Comparison of ENCODE assay signal across 8 cellular contexts in the genomic region with DNA sequence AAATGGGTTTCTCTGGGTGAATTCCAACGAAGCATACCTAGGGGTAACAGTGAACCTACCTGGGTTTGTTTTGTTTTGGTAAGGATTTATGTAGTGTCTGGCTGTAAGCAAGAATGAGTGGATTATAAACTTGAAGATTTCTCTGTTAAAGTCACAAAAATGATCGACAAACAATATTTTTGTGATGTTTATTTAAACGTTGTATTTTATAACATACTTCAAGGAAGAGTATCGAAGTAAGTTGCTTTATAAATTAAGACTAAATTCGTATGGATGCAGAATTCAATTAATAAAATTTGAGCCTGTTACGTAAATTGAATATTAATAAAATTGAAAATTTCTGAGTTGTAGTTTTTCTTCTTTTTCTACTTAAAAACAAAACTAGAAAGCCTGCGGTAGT. TPM values are rescaled to one million over a fixed set of nuclear protein-coding genes. Genes with fewer than 3 reads are reported as not detected.
DNase-seq lines count a peak whose midpoint lies in the region; ATAC-seq, FAIRE-seq and TF ChIP-seq lines count a peak whose summit lies in the region.

No MANE protein-coding gene starts in this region.

- no peak overlapping the region for H3K4ac ChIP-seq in mesenchymal stem cell (ENCODE audit: low read depth in 1 of 2, low read length in 2 of 2)

- H3K18ac ChIP-seq in mesenchymal stem cell (ENCODE audit: low read depth in 1 of 2, low read length in 2 of 2), result no peak overlapping the region

- H2BK12ac ChIP-seq in mesenchymal stem cell (ENCODE audit: low read length in 2 of 2), result no peak overlapping the region

- no peak for ATAC-seq in heart right ventricle
- ATAC-seq in left cardiac atrium, result no peak
- no peak for ATAC-seq in body of pancreas
- ATAC-seq in HG02798 (IDR thresholded peaks at IDR 0.05; ENCODE audit: poor library complexity, unreplicated experiment), result no peak

- no peak overlapping the region for H2BK5ac ChIP-seq in mesenchymal stem cell (ENCODE audit: low read depth, low read length, poor library complexity, severe bottlenecking)

- H3K4me3 ChIP-seq in heart right ventricle, result peak overlapping the region in 8 of 10 donors; percentile 60 to 88 (median 76)
- H3K4me3 ChIP-seq in body of pancreas, result peak overlapping the region; percentile 15 to 38
- H3K4me3 ChIP-seq in mesenchymal stem cell (ENCODE audit: insufficient read depth in 1 of 2, low read depth in 1 of 2, low read length in 2 of 2), result peak overlapping the region in 1 of 2 experiments; percentile 83
- peak overlapping the region; percentile 74 for H3K4me3 ChIP-seq in urinary bladder (ENCODE audit: low read depth, low read length)

- H3K9me3 ChIP-seq in heart right ventricle (no peaks in the 10 kb centered on the region), body of pancreas (no peaks in the 10 kb centered on the region), mesenchymal stem cell (ENCODE audit: control insufficient read depth, low read length) (no peaks in the 10 kb centered on the region)

- H3K4me2 ChIP-seq in mesenchymal stem cell (ENCODE audit: low read length, poor library complexity, severe bottlenecking), result peak overlapping the region; percentile 98

- no peak overlapping the region for H4K91ac ChIP-seq in mesenchymal stem cell (ENCODE audit: low read length)

- peaks cover 0 to 16% (median 11%) of the 10 kb centered on the region in 9 donors for H3K4me1 ChIP-seq in heart right ventricle
- peaks cover 6% of the 10 kb centered on the region for H3K4me1 ChIP-seq in body of pancreas
- H3K4me1 ChIP-seq in mesenchymal stem cell (ENCODE audit: control insufficient read depth, insufficient read depth, low read depth, low read length), result peaks cover 6% of the 10 kb centered on the region
- H3K4me1 ChIP-seq in urinary bladder (ENCODE audit: insufficient read depth), result no peaks in the 10 kb centered on the region

- no peak for TF ChIP-seq POLR2A in body of pancreas (IDR thresholded peaks at IDR 0.05)
- TF ChIP-seq POLR2A in H54 (IDR thresholded peaks at IDR 0.05; ENCODE audit: low read depth, low read length), result no peak

- no peak overlapping the region for H2AFZ ChIP-seq in mesenchymal stem cell (ENCODE audit: low read depth, low read length)

- H3K23ac ChIP-seq in mesenchymal stem cell (ENCODE audit: low read length in 2 of 2), result no peak overlapping the region

- no peaks in the 10 kb centered on the region for H3K36me3 ChIP-seq in heart right ventricle
- no peaks in the 10 kb centered on the region for H3K36me3 ChIP-seq in body of pancreas (replicated peaks in 1 of 2; ENCODE audit: insufficient read depth in 1 of 2, low read depth in 2 of 2)
- no peaks in the 10 kb centered on the region for H3K36me3 ChIP-seq in mesenchymal stem cell (ENCODE audit: control insufficient read depth in 1 of 2, insufficient read depth in 2 of 2, low read depth in 1 of 2, low read length in 2 of 2)
- no peaks in the 10 kb centered on the region for H3K36me3 ChIP-seq in urinary bladder (ENCODE audit: insufficient read depth)

- H3K9ac ChIP-seq in mesenchymal stem cell (ENCODE audit: low read length), result peak overlapping the region; percentile 77

- no peak for FAIRE-seq in H54 (lab: Jason Lieb, UNC)

- intact Hi-C loops in heart right ventricle (cut with DNase I) (loop anchor here in 2 of 10 donors (5.0 to 10.0 kb wide), 2 partner anchors 108 to 110 kb away; a partner anchor contains a TSS), left cardiac atrium (cut with DNase I) (no loop called here), body of pancreas (cut with DNase I) (no loop called here)

- no peak overlapping the region for H4K8ac ChIP-seq in mesenchymal stem cell (ENCODE audit: low read length)

- DNase-seq in heart right ventricle (no peak), left cardiac atrium (no peak), body of pancreas (no peak), mesenchymal stem cell (no peak), NCI-H2227 treated with DMSO at 0.1 percent for 48 hours (lab: John Stamatoyannopoulos, UW) (no peak), H54 (ENCODE audit: insufficient read length, low spot score) (no peak)

- H2BK120ac ChIP-seq in mesenchymal stem cell (ENCODE audit: low read depth, low read length), result no peak overlapping the region

- H3K14ac ChIP-seq in mesenchymal stem cell (ENCODE audit: low read length in 2 of 2), result no peak overlapping the region

- H3K27ac ChIP-seq in heart right ventricle (peak overlapping the region in 3 of 10 donors; percentile 7 to 30 (median 24)), body of pancreas (peak overlapping the region in 3 of 4 donors; percentile 78 to 89 (median 84)), mesenchymal stem cell (ENCODE audit: low read length, poor library complexity, severe bottlenecking) (no peak overlapping the region), urinary bladder (ENCODE audit: low read depth) (no peak overlapping the region)

- TF ChIP-seq CTCF in heart right ventricle (IDR thresholded peaks at IDR 0.05), result no peak
- no peak for TF ChIP-seq CTCF in body of pancreas (IDR thresholded peaks at IDR 0.05)

- 87 to 92% methylated on average over 7 of the region's 7 CpGs for WGBS in heart right ventricle, 2 donors
- 31 to 41% methylated on average over 7 of the region's 7 CpGs for WGBS in body of pancreas, 2 donors
- 58% methylated on average over 2 of the region's 7 CpGs for WGBS in mesenchymal stem cell
- 82% methylated on average over 7 of the region's 7 CpGs for WGBS in urinary bladder

- H2AK5ac ChIP-seq in mesenchymal stem cell (ENCODE audit: low read length, severe bottlenecking), result no peak overlapping the region

- H3K27me3 ChIP-seq in heart right ventricle (peaks cover 0 to 12% (median 0%) of the 10 kb centered on the region in 7 donors), body of pancreas (no peaks in the 10 kb centered on the region), mesenchymal stem cell (ENCODE audit: control insufficient read depth in 1 of 2, insufficient read depth in 1 of 2, low read length in 2 of 2) (peaks cover 18 to 24% of the 10 kb centered on the region in 2 experiments)

- no peak overlapping the region for H2BK15ac ChIP-seq in mesenchymal stem cell (ENCODE audit: low read depth, poor library complexity, severe bottlenecking)

- H3K79me1 ChIP-seq in mesenchymal stem cell (replicated peaks; ENCODE audit: low read length, poor library complexity, severe bottlenecking), result no peaks in the 10 kb centered on the region

RNA-seq across cellular contexts. Expression of a gene that starts 1.0 kb away (rescaled TPM):
- 1 to 10 TPM; 1.1 to 3.7 (median 2.4) TPM for total RNA-seq in heart right ventricle
- 1 to 10 TPM; 1.5 to 1.7 TPM for polyA plus RNA-seq in heart right ventricle
- 1 to 10 TPM; 2.2 TPM for total RNA-seq in left cardiac atrium
- total RNA-seq in body of pancreas, result 1 to 10 TPM; 5.6 to 7.0 TPM
- polyA plus RNA-seq in mesenchymal stem cell (2013, experiment 1 of 2), result 0.11 TPM
- polyA plus RNA-seq in mesenchymal stem cell (2013, experiment 2 of 2), result 0.23 TPM
- total RNA-seq in urinary bladder, result 2.4 TPM
- polyA plus RNA-seq in urinary bladder, result 1.3 TPM

Comparison
In these comparisons a context has a peak if more than half of its experiments do, and no peak if none do; other contexts are left out.
1. H3K27ac ChIP-seq: peak in body of pancreas (3 of 4); none in mesenchymal stem cell (single experiment) and urinary bladder (single experiment).